In the genomic region with DNA sequence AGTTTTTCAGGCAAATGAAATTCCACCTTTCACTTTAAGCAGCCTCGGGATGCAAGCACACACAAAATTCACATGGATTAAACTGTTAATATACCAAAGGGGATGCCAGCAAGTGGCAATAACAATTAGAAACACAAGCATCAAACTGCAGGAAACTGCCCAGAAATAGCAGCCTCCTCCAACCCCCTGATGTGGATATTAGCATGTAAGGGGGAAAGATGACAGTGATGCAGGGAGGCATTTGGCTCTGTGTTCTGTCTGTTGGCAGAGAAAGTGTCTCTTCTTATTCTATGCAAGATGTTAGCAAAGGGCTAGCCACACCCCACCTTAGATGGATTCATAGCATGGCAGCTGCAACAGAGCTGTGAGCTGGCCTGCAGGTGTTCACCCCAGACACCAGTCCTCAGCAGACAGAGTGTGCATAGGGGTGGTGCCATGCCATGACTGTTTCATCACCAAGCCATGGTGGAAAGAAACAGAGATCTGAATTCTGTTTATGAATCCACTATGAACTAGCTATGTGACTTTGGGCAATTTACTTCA, we compare ENCODE assay signal across 28 cellular contexts. TPM values are rescaled to one million over a fixed set of nuclear protein-coding genes. Genes with fewer than 3 reads are reported as not detected.
"Had no signal": no experiment of that assay in that cellular context is flagged by ENCODE, and none has a peak within 500 bp of the region (broad histone marks: within the 10 kb centered on the region; RNA-seq: fewer than 3 reads in every experiment).

No MANE protein-coding gene starts in this region.

- H3K27ac ChIP-seq: adrenal gland, ascending aorta, brain microvascular endothelial cell, coronary artery, gastrocnemius medialis, parathyroid adenoma, tibial artery had no signal

- H3K4me3 ChIP-seq: adrenal gland, ascending aorta, coronary artery, gastrocnemius medialis, mucosa of descending colon, tibial artery had no signal

- H3K4me1 ChIP-seq: adrenal gland, ascending aorta, gastrocnemius medialis, parathyroid adenoma had no signal

- H3K4me1 Mint-ChIP-seq: activated T-helper 17 cell treated with anti-CD3 and anti-CD28 coated beads, Interleukin-2, amount 50 U/mL, for 72 hours; central memory CD8-positive, alpha-beta T cell; endodermal cell had no signal

- H3K9ac ChIP-seq: parathyroid adenoma had no signal

- H3K79me2 ChIP-seq: parathyroid adenoma had no signal

- H3K4me3 Mint-ChIP-seq: activated naive CD8-positive, alpha-beta T cell; activated T-helper 17 cell treated with anti-CD3 and anti-CD28 coated beads, Interleukin-2, amount 50 U/mL, for 72 hours; central memory CD8-positive, alpha-beta T cell; endodermal cell; stimulated activated naive CD8-positive, alpha-beta T cell treated with anti-CD3 and anti-CD28 coated beads, Interleukin-15, Interleukin-2, amounts not matched to agents 100 ng/mL and 50 ng/mL, for 24 hours had no signal

- H3K9me3 Mint-ChIP-seq: activated T-helper 17 cell treated with anti-CD3 and anti-CD28 coated beads, Interleukin-2, amount 50 U/mL, for 72 hours; central memory CD8-positive, alpha-beta T cell; endodermal cell; stimulated activated naive CD8-positive, alpha-beta T cell treated with anti-CD3 and anti-CD28 coated beads, Interleukin-15, Interleukin-2, amounts not matched to agents 100 ng/mL and 50 ng/mL, for 24 hours had no signal

- H3K36me3 ChIP-seq: adrenal gland, ascending aorta, brain microvascular endothelial cell, gastrocnemius medialis, tibial artery had no signal

- DNase-seq: activated CD4-positive, alpha-beta T cell treated with anti-CD3 and anti-CD28 coated beads for 1 hour; activated CD4-positive, alpha-beta T cell treated with anti-CD3 and anti-CD28 coated beads, Interleukin-2, amount 50 U/mL, for 1 hour; activated T-cell treated with anti-CD3 and anti-CD28 coated beads, Interleukin-2, amount 50 U/mL, for 1 hour; adrenal gland; brain microvascular endothelial cell; endodermal cell; gastrocnemius medialis; hypothalamus; left colon; mesendoderm; mucosa of descending colon; nucleus accumbens; right cardiac atrium; stimulated activated CD4-positive, alpha-beta T cell treated with anti-CD3 and anti-CD28 coated beads, Interleukin-4, amount 100 ng/mL, for 24 hours; T-helper 1 cell; tibial artery had no signal

- H2AFZ ChIP-seq: parathyroid adenoma had no signal

- ATAC-seq: activated T-helper 17 cell treated with anti-CD3 and anti-CD28 coated beads, Interleukin-2, amount 50 U/mL, for 72 hours; gastrocnemius medialis; left colon; mucosa of descending colon; right cardiac atrium had no signal

- H3K27ac Mint-ChIP-seq: activated naive CD8-positive, alpha-beta T cell; activated T-helper 17 cell treated with anti-CD3 and anti-CD28 coated beads, Interleukin-2, amount 50 U/mL, for 72 hours; endodermal cell; stimulated activated naive CD8-positive, alpha-beta T cell treated with anti-CD3 and anti-CD28 coated beads, Interleukin-15, Interleukin-2, amounts not matched to agents 100 ng/mL and 50 ng/mL, for 24 hours had no signal

- H3K9me3 ChIP-seq: adrenal gland, ascending aorta, gastrocnemius medialis, mucosa of descending colon, tibial artery had no signal

- H3K27me3 ChIP-seq: adrenal gland, ascending aorta, brain microvascular endothelial cell, gastrocnemius medialis, tibial artery had no signal

- H3K36me3 Mint-ChIP-seq: activated naive CD8-positive, alpha-beta T cell had no signal

RNA-seq across cellular contexts. Expression of a gene that starts 38.0 kb away (rescaled TPM):
- total RNA-seq: activated T-helper 17 cell treated with anti-CD3 and anti-CD28 coated beads, Interleukin-2, amount 50 U/mL, for 72 hours; adrenal gland; ascending aorta; endodermal cell; epithelial cell of proximal tubule; gastrocnemius medialis; left colon; lower leg skin; mucosa of descending colon; pulmonary artery endothelial cell; right cardiac atrium; ureter had no signal
- polyA plus RNA-seq: adrenal gland, neural cell, right cardiac atrium had no signal
